15 cellular contexts compared by ENCODE assay signal in the genomic region with DNA sequence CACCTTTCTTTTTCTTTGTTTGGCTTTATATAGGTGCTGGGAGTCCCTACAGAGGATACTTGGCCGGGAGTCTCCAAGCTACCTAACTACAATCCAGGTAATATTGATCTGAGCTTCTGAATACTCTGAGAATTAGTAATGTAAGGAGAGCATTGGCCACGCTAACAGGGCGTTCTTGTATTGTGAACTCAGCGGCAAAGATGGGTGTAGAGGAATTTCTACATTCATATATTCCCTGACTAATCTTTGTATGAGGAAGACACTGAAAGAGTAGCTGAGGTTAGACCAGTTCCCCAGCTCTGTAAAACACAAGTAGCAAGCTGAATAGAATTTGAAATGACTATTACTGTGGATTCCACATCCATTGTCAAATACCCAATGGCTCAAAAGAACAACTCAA. TPM values are rescaled to one million over a fixed set of nuclear protein-coding genes. Genes with fewer than 3 reads are reported as not detected.
DNase-seq lines count a peak whose midpoint lies in the region; ATAC-seq and TF ChIP-seq lines count a peak whose summit lies in the region.
"Had no signal": no experiment of that assay in that cellular context is flagged by ENCODE, and none has a peak within 500 bp of the region (broad histone marks: within the 10 kb centered on the region; RNA-seq: fewer than 3 reads in every experiment).

No MANE protein-coding gene starts in this region.

- no peaks in the 10 kb centered on the region; the same call in 1 of the 2 replicates for H3K27me3 Mint-ChIP-seq in HFFc6 (ENCODE audit: insufficient read depth)

- peak overlapping the region; percentile 99 for H3K27ac Mint-ChIP-seq in HFFc6
- no peak overlapping the region for H3K27ac Mint-ChIP-seq in stimulated activated effector memory CD8-positive, alpha-beta T cell treated with anti-CD3 and anti-CD28 coated beads, Interleukin-12 subunit alpha, Interleukin-12 subunit beta, amount 100 ng/mL, for 72 hours
- H3K27ac Mint-ChIP-seq: CD8-positive, alpha-beta T cell; endodermal cell had no signal

- ATAC-seq in stimulated activated effector memory CD8-positive, alpha-beta T cell treated with anti-CD3 and anti-CD28 coated beads, Interleukin-12 subunit alpha, Interleukin-12 subunit beta, amount 100 ng/mL, for 72 hours = peak; percentile 32
- ATAC-seq in HG03469 (IDR thresholded peaks at IDR 0.05; ENCODE audit: unreplicated experiment) (no peak), sciatic nerve (no peak), GM19351 (IDR thresholded peaks at IDR 0.05; ENCODE audit: unreplicated experiment) (no peak)
- ATAC-seq: activated CD4-positive, CD25-positive, alpha-beta regulatory T cell treated with anti-CD3 and anti-CD28 coated beads, Interleukin-2, amount 50 U/mL, for 24 hours; CD8-positive, alpha-beta T cell had no signal

- peaks cover 44% of the 10 kb centered on the region for H3K36me3 Mint-ChIP-seq in HFFc6 (ENCODE audit: low read depth)
- H3K36me3 Mint-ChIP-seq in stimulated activated effector memory CD8-positive, alpha-beta T cell treated with anti-CD3 and anti-CD28 coated beads, Interleukin-12 subunit alpha, Interleukin-12 subunit beta, amount 100 ng/mL, for 72 hours = no peaks in the 10 kb centered on the region
- H3K36me3 Mint-ChIP-seq: CD8-positive, alpha-beta T cell had no signal

- no peaks in the 10 kb centered on the region for H3K9me3 Mint-ChIP-seq in HFFc6
- H3K9me3 Mint-ChIP-seq in stimulated activated effector memory CD8-positive, alpha-beta T cell treated with anti-CD3 and anti-CD28 coated beads, Interleukin-12 subunit alpha, Interleukin-12 subunit beta, amount 100 ng/mL, for 72 hours = no peaks in the 10 kb centered on the region
- H3K9me3 Mint-ChIP-seq: CD8-positive, alpha-beta T cell had no signal

- DNase-seq in HFFc6 (peak; percentile 82), SW480 (ENCODE audit: low spot score) (peak; percentile 39), fibroblast of peridontal ligament (ENCODE audit: extremely low read depth) (peak; percentile 68), sciatic nerve (ENCODE audit: low spot score) (no peak)
- DNase-seq in stimulated activated effector memory CD8-positive, alpha-beta T cell treated with anti-CD3 and anti-CD28 coated beads, Interleukin-12 subunit alpha, Interleukin-12 subunit beta, amount 100 ng/mL, for 72 hours (ENCODE audit: low spot score in 2 of 2) = no peak
- DNase-seq: activated naive CD4-positive, alpha-beta T cell treated with Interleukin-2 at 50 U/mL for 16 hours; CD8-positive, alpha-beta T cell; endodermal cell; NCI-H1092; NCI-H2227 treated with DMSO at 0.1 percent for 48 hours; thyroid gland had no signal

- no peak for TF ChIP-seq CTCF in HFFc6 (IDR thresholded peaks at IDR 0.05)

- H3K4me1 Mint-ChIP-seq in HFFc6 (ENCODE audit: low read depth) = peaks cover 78% of the 10 kb centered on the region
- H3K4me1 Mint-ChIP-seq in stimulated activated effector memory CD8-positive, alpha-beta T cell treated with anti-CD3 and anti-CD28 coated beads, Interleukin-12 subunit alpha, Interleukin-12 subunit beta, amount 100 ng/mL, for 72 hours = peaks cover 6% of the 10 kb centered on the region

- H3K4me3 Mint-ChIP-seq in HFFc6 = peak overlapping the region; percentile 85
- H3K4me3 Mint-ChIP-seq in stimulated activated effector memory CD8-positive, alpha-beta T cell treated with anti-CD3 and anti-CD28 coated beads, Interleukin-12 subunit alpha, Interleukin-12 subunit beta, amount 100 ng/mL, for 72 hours = no peak overlapping the region
- H3K4me3 Mint-ChIP-seq: CD8-positive, alpha-beta T cell; endodermal cell had no signal

- intact Hi-C loops in sciatic nerve (cut with DNase I) = loop anchor here (5.0 kb wide), 1 partner anchor 322 kb away; no protein-coding TSS in a partner anchor

RNA-seq across cellular contexts. Expression of gene CDK15, which starts 48.5 kb away (rescaled TPM):
- 10 to 100 TPM; 21.7 to 59.8 (median 49.4) TPM for total RNA-seq in HFFc6 (2021; fragmentation: NEBNext Ultra II Directional; extraction: Animal tissue kit (Norgen Biotek cat#: 25700))
- total RNA-seq in sciatic nerve = 2.3 TPM
- total RNA-seq: cardiac muscle cell; CD8-positive, alpha-beta T cell had no signal

Comparison
In these comparisons a context has a peak if more than half of its experiments do, and no peak if none do; other contexts are left out.
1. DNase-seq: peak in HFFc6 (single experiment), SW480 (single experiment) and fibroblast of peridontal ligament (single experiment); none in stimulated activated effector memory CD8-positive, alpha-beta T cell treated with anti-CD3 and anti-CD28 coated beads, Interleukin-12 subunit alpha, Interleukin-12 subunit beta, amount 100 ng/mL, for 72 hours (0 of 2) and sciatic nerve (single experiment).